In genomic region chr3:169965562-169965961, GRCh38 we compare ENCODE assay signal across 9 cellular contexts. TPM values are rescaled to one million over a fixed set of nuclear protein-coding genes. Genes with fewer than 3 reads are reported as not detected.
DNase-seq lines count a peak whose midpoint lies in the region; ATAC-seq and TF ChIP-seq lines count a peak whose summit lies in the region.
"Had no signal": no experiment of that assay in that cellular context is flagged by ENCODE, and none has a peak within 500 bp of the region (broad histone marks: within the 10 kb centered on the region; RNA-seq: fewer than 3 reads in every experiment).

No MANE protein-coding gene starts in this region.

- in situ Hi-C loops in mammary epithelial cell (cut with MboI; ENCODE audit: low sequenced_read_pairs in 2 of 2), result no loop called here

- H3K4me1 Mint-ChIP-seq in Calu3 (ENCODE audit: low read depth, unreplicated experiment) (peaks cover 26% of the 10 kb centered on the region), nephron (peaks cover 25% of the 10 kb centered on the region)

- ATAC-seq in GM18519 (IDR thresholded peaks at IDR 0.05; ENCODE audit: low FRiP score, unreplicated experiment) (no peak), HG03175 (IDR thresholded peaks at IDR 0.05; ENCODE audit: unreplicated experiment) (no peak)

- H3K79me2 ChIP-seq in mammary epithelial cell (ENCODE audit: insufficient read depth, low read length), result peaks cover 42% of the 10 kb centered on the region

- TF ChIP-seq POLR2A in ovary (IDR thresholded peaks at IDR 0.05), result no peak

- BruUV-seq in Calu3 (replicated peaks; lab: Mats Ljungman, UMichigan) (no TSS peak), mammary epithelial cell (replicated peaks; lab: Mats Ljungman, UMichigan) (no TSS peak)

- DNase-seq in Calu3, result no peak
- DNase-seq in mammary epithelial cell, result no peak
- DNase-seq in NK-92 treated with Interleukin-12 subunit alpha and Interleukin-12 subunit beta, amount 100 ng/mL, for 24 hours (lab: John Stamatoyannopoulos, UW), result no peak
- DNase-seq in ovary, result no peak
- DNase-seq: activated CD4-positive, alpha-beta T cell treated with anti-CD3 and anti-CD28 coated beads for 48 hours had no signal

- H3K4me3 ChIP-seq in HUES64 (ENCODE audit: low read length) (peak overlapping the region; percentile 96), mammary epithelial cell (replicated peaks in 1 of 3; ENCODE audit: insufficient read depth in 1 of 3, low read depth in 2 of 3, low read length in 3 of 3) (no peak overlapping the region), ovary (no peak overlapping the region)

- CTCF ChIA-PET in Calu3 (lab: Charles Lee), result interaction anchor here (1.4 to 1.9 kb wide), 2 partner anchors 17 to 84 kb away, joined by 5 read pairs; no protein-coding TSS in a partner anchor
- CTCF ChIA-PET in mammary epithelial cell (lab: Charles Lee; ENCODE audit: low non-redundant PET), result no interaction called here

- dilution Hi-C loops in mammary epithelial cell (cut with HindIII; ENCODE audit: low sequenced_read_pairs), result no loop called here

- H3K27me3 ChIP-seq in HUES64 (ENCODE audit: insufficient read depth, low read length) (no peaks in the 10 kb centered on the region), mammary epithelial cell (ENCODE audit: insufficient read depth, low read length) (peaks cover 2% of the 10 kb centered on the region), ovary (no peaks in the 10 kb centered on the region)

- H3K36me3 Mint-ChIP-seq in Calu3 (ENCODE audit: insufficient read depth, unreplicated experiment) (peaks cover 22% of the 10 kb centered on the region), nephron (ENCODE audit: low read depth) (peaks cover 3% of the 10 kb centered on the region)

- intact Hi-C loops in Calu3 (cut with micrococcal nuclease; ENCODE audit: unreplicated experiment) (no loop called here), mammary epithelial cell (cut with micrococcal nuclease) (loop anchor here (5.0 kb wide), 1 partner anchor 203 kb away; no protein-coding TSS in a partner anchor), ovary (cut with DNase I) (loop anchor here in 2 of 4 donors (5.0 to 10.0 kb wide), 2 partner anchors 201 to 392 kb away; partner anchors contain the start of genes ACTRT3 (in 1 of the 2), SKIL (in 1 of the 2) and TERC (in 1 of the 2))

- H3K4me1 ChIP-seq in HUES64 (ENCODE audit: insufficient read depth, low read length) (peaks cover 23% of the 10 kb centered on the region), mammary epithelial cell (ENCODE audit: insufficient read depth, low read length) (peaks cover 6% of the 10 kb centered on the region), ovary (ENCODE audit: insufficient read depth) (no peaks in the 10 kb centered on the region)

- H3K36me3 ChIP-seq in HUES64 (ENCODE audit: insufficient read depth, low read length), result peaks cover 16% of the 10 kb centered on the region
- no peaks in the 10 kb centered on the region for H3K36me3 ChIP-seq in mammary epithelial cell (ENCODE audit: insufficient read depth, low read length)
- H3K36me3 ChIP-seq in ovary, result no peaks in the 10 kb centered on the region

- peak overlapping the region; percentile 94 for H3K4me3 Mint-ChIP-seq in Calu3 (ENCODE audit: low read depth, unreplicated experiment)
- H3K4me3 Mint-ChIP-seq in nephron, result peak overlapping the region; percentile 90 to 99 (median 92)

- H3K9ac ChIP-seq in HUES64 (ENCODE audit: low read depth, low read length) (peak overlapping the region; percentile 89; the same call in 1 of the 2 replicates), mammary epithelial cell (ENCODE audit: insufficient read depth, low read length) (no peak overlapping the region)

- H3K27ac ChIP-seq in HUES64 (ENCODE audit: low read depth, low read length), result no peak overlapping the region
- H3K27ac ChIP-seq in mammary epithelial cell (ENCODE audit: insufficient read depth, low read depth, low read length), result no peak overlapping the region
- H3K27ac ChIP-seq in ovary, result no peak overlapping the region

- H3K27ac Mint-ChIP-seq in Calu3 (ENCODE audit: unreplicated experiment), result no peak overlapping the region
- peak overlapping the region; percentile 97 to 99 (median 99) for H3K27ac Mint-ChIP-seq in nephron

- H3K27me3 Mint-ChIP-seq in Calu3 (ENCODE audit: unreplicated experiment), result peaks cover 24% of the 10 kb centered on the region
- H3K27me3 Mint-ChIP-seq in nephron (ENCODE audit: low read depth), result no peaks in the 10 kb centered on the region

- H3K4me2 ChIP-seq in mammary epithelial cell (ENCODE audit: insufficient read depth, low read depth, low read length), result peak overlapping the region; percentile 83

- H2AFZ ChIP-seq in mammary epithelial cell (ENCODE audit: low read depth, low read length), result peak overlapping the region; percentile 96

- no peaks in the 10 kb centered on the region for H3K9me3 ChIP-seq in HUES64 (ENCODE audit: insufficient read depth, low read depth, low read length)
- no peaks in the 10 kb centered on the region for H3K9me3 ChIP-seq in mammary epithelial cell (replicated peaks; ENCODE audit: insufficient read depth, low read length)
- H3K9me3 ChIP-seq in ovary, result no peaks in the 10 kb centered on the region

- WGBS in HUES64, result 89% methylated on average over 11 of the region's 11 CpGs
- WGBS in mammary epithelial cell (ENCODE audit: low coverage, missing lambda C conversion rate), result 97% methylated on average over 9 of the region's 11 CpGs
- 90 to 92% (median 92%) methylated on average over 11 of the region's 11 CpGs for WGBS in ovary, 3 donors

- no peaks in the 10 kb centered on the region for H4K20me1 ChIP-seq in mammary epithelial cell (ENCODE audit: insufficient read depth, low read length)

- no peak for TF ChIP-seq CTCF in Calu3 (IDR thresholded peaks at IDR 0.05; ENCODE audit: unreplicated experiment)
- TF ChIP-seq CTCF in mammary epithelial cell (conservative IDR thresholded peaks at IDR 0.05 in 1 of 2, IDR thresholded peaks at IDR 0.05 in 1 of 2; ENCODE audit: extremely low read depth in 1 of 2, insufficient read depth in 1 of 2, low read depth in 1 of 2, low read length in 2 of 2), result no peak
- TF ChIP-seq CTCF in nephron (IDR thresholded peaks at IDR 0.05; ENCODE audit: unreplicated experiment in 3 of 3), result no peak
- TF ChIP-seq CTCF in ovary (IDR thresholded peaks at IDR 0.05), result no peak

- TF ChIP-seq EP300 in ovary (IDR thresholded peaks at IDR 0.05), result no peak

- H3K9me3 Mint-ChIP-seq in Calu3 (ENCODE audit: low read depth, unreplicated experiment) (peaks cover 3% of the 10 kb centered on the region), nephron (peaks cover 7% of the 10 kb centered on the region)

RNA-seq across cellular contexts. Expression of gene SEC62, which starts 1.0 kb away (rescaled TPM):
- 143 and 148 TPM in 2 replicates for total RNA-seq in Calu3 (2022)
- polyA plus RNA-seq in HUES64 (2013, experiment 1 of 2), result 36.4 TPM
- polyA plus RNA-seq in HUES64 (2013, experiment 2 of 2), result 44.9 TPM
- 10 to 100 TPM; 25.2 to 68.7 TPM for total RNA-seq in mammary epithelial cell
- 41.5 TPM for polyA plus RNA-seq in mammary epithelial cell
- polyA minus RNA-seq in mammary epithelial cell, result 109 TPM
- 100 to 1,000 TPM in 5 of 7 donors, 10 to 100 TPM in 2; 34.0 to 178 (median 131) TPM for total RNA-seq in ovary
- 100 to 1,000 TPM in 1 of 2 donors, 10 to 100 TPM in 1; 49.6 to 113 TPM for polyA plus RNA-seq in ovary

RNA-seq across cellular contexts. Expression of gene SAMD7, which starts 54.2 kb away (rescaled TPM):
- not detected in 2 replicates for total RNA-seq in Calu3 (2022)
- not detected for polyA plus RNA-seq in HUES64 (2013, experiment 1 of 2)
- polyA plus RNA-seq in HUES64 (2013, experiment 2 of 2), result not detected
- total RNA-seq in mammary epithelial cell, result not detected
- not detected for polyA plus RNA-seq in mammary epithelial cell
- polyA minus RNA-seq in mammary epithelial cell, result not detected
- not detected for total RNA-seq in ovary
- polyA plus RNA-seq in ovary, result not detected
